In the genomic region with DNA sequence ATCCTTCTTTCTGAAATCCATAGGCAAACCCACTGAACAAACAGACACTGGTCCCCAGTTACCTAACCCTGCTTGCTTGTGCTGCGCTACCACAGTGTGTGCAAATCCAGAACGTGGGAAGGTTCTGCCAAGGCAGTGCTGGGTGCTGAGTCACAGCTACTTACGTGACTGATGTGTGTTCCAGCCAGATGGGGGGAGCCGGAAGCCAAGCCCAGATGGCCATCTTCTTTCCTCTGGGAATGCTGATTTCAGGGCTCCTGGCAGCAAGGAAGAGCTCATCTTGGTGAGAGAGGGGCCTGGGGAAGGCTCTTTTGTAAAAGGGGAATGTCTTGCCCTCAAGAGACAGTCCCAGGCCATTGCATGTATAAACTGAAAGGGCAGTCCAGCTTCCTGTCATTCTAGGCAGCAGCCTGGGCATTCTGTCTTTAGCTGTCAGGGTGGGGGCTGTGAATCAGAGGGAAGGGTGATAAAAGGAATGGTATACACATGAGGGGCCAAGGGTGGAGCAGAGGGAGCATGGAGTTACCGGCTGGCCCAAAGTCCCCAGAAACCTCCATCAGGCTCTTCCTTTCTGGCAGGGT, we compare ENCODE assay signal across 8 cellular contexts.
A peak's percentile ranks its signal among the peaks of the same experiment; 100 is the strongest.
DNase-seq lines count a peak whose midpoint lies in the region; ATAC-seq and TF ChIP-seq lines count a peak whose summit lies in the region.

No MANE protein-coding gene starts in this region.

- H3K9me3 Mint-ChIP-seq in stimulated activated effector memory CD8-positive, alpha-beta T cell treated with anti-CD3 and anti-CD28 coated beads, Interleukin-12 subunit alpha, Interleukin-12 subunit beta, amount 100 ng/mL, for 72 hours = no peaks in the 10 kb centered on the region

- peaks cover 0 to 84% of the 10 kb centered on the region in 2 experiments; a peak in 2 of 3 replicates for H3K36me3 ChIP-seq in HEK293 (ENCODE audit: control insufficient read depth in 2 of 2, insufficient read depth in 1 of 2, low read length in 2 of 2)

- DNase-seq in anterior cingulate cortex (lab: John Stamatoyannopoulos, UW) (peak in 46 of 58 donors; percentile 37 to 87 (median 68)), hepatic stellate cell (ENCODE audit: low spot score) (peak; percentile 87), NCI-H1930 (lab: John Stamatoyannopoulos, UW) (no peak)
- DNase-seq in stimulated activated effector memory CD8-positive, alpha-beta T cell treated with anti-CD3 and anti-CD28 coated beads, Interleukin-12 subunit alpha, Interleukin-12 subunit beta, amount 100 ng/mL, for 72 hours (ENCODE audit: low spot score in 2 of 2) = no peak
- no peak for DNase-seq in activated CD4-positive, alpha-beta T cell treated with anti-CD3 and anti-CD28 coated beads for 1 hour

- ATAC-seq in stimulated activated effector memory CD8-positive, alpha-beta T cell treated with anti-CD3 and anti-CD28 coated beads, Interleukin-12 subunit alpha, Interleukin-12 subunit beta, amount 100 ng/mL, for 72 hours = no peak
- ATAC-seq in GM21825 (IDR thresholded peaks at IDR 0.05; ENCODE audit: unreplicated experiment) (no peak), GM18505 (IDR thresholded peaks at IDR 0.05; ENCODE audit: unreplicated experiment) (no peak)

- H3K4me1 ChIP-seq in HEK293 (ENCODE audit: control insufficient read depth, insufficient read depth, low read length) = no peaks in the 10 kb centered on the region

- H3K4me3 Mint-ChIP-seq in stimulated activated effector memory CD8-positive, alpha-beta T cell treated with anti-CD3 and anti-CD28 coated beads, Interleukin-12 subunit alpha, Interleukin-12 subunit beta, amount 100 ng/mL, for 72 hours = no peak overlapping the region

- CTCF ChIA-PET in HEK293 (lab: Yijun Ruan, JAX) = interaction anchor here (0.9 to 1.9 kb wide), 4 partner anchors 9 to 63 kb away, joined by 3 to 15 read pairs (median 4); no protein-coding TSS in a partner anchor

- no peak overlapping the region for H3K27ac ChIP-seq in HEK293 (ENCODE audit: extremely low read depth, low read depth, low read length)

- H3K9me3 ChIP-seq in HEK293 (ENCODE audit: control insufficient read depth, insufficient read depth, low read depth, low read length) = no peaks in the 10 kb centered on the region

- peaks cover 64% of the 10 kb centered on the region for H3K36me3 Mint-ChIP-seq in stimulated activated effector memory CD8-positive, alpha-beta T cell treated with anti-CD3 and anti-CD28 coated beads, Interleukin-12 subunit alpha, Interleukin-12 subunit beta, amount 100 ng/mL, for 72 hours

- H3K4me3 ChIP-seq in HEK293 (ENCODE audit: low read depth, low read length) = no peak overlapping the region

- TF ChIP-seq POLR2A in GM18505 (IDR thresholded peaks at IDR 0.05; ENCODE audit: borderline replicate concordance, extremely low read depth, insufficient read depth, insufficient read length) = no peak

- POLR2A ChIA-PET in HEK293 (lab: Yijun Ruan, JAX) = no interaction called here

- H3K4me1 Mint-ChIP-seq in stimulated activated effector memory CD8-positive, alpha-beta T cell treated with anti-CD3 and anti-CD28 coated beads, Interleukin-12 subunit alpha, Interleukin-12 subunit beta, amount 100 ng/mL, for 72 hours = peaks cover 37% of the 10 kb centered on the region

- peak overlapping the region; percentile 91 for H3K27ac Mint-ChIP-seq in stimulated activated effector memory CD8-positive, alpha-beta T cell treated with anti-CD3 and anti-CD28 coated beads, Interleukin-12 subunit alpha, Interleukin-12 subunit beta, amount 100 ng/mL, for 72 hours

- no peak for TF ChIP-seq CTCF in HEK293 (tag by site-specific recombination; IDR thresholded peaks at IDR 0.05)

TF ChIP-seq in HEK293, 187 proteins besides CTCF, POLR2A, EP300 and RAD21:
- TF ChIP-seq ZNF624 (tag by site-specific recombination; IDR thresholded peaks at IDR 0.05) (no peak), ZNF600 (tag by site-specific recombination; IDR thresholded peaks at IDR 0.05) (peak; percentile 93)

Comparison
In these comparisons a context has a peak if more than half of its experiments do, and no peak if none do; other contexts are left out.
1. DNase-seq: peak in anterior cingulate cortex (46 of 58) and hepatic stellate cell (single experiment); none in stimulated activated effector memory CD8-positive, alpha-beta T cell treated with anti-CD3 and anti-CD28 coated beads, Interleukin-12 subunit alpha, Interleukin-12 subunit beta, amount 100 ng/mL, for 72 hours (0 of 2), NCI-H1930 (0 of 2) and activated CD4-positive, alpha-beta T cell treated with anti-CD3 and anti-CD28 coated beads for 1 hour (single experiment).